ENCODE assay signal across 20 cellular contexts in the genomic region with DNA sequence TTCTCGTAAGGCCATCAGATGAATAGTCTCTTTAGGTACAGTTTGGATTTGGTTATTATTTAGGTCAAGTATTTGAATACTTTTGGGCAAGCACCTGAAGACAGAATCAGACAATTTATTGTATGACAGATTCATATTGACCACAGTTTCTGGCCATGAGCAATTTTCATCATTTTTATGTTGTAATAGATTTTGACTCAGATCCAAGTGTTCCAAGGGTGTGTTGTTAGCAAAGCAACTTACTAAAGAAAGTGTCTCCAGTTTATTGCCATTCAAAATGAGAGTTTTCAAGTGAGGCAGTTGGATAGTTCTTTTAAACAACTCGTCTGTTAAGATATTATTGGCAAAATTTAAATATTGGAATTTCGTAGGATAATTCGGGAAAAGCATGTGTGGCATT. TPM values are rescaled to one million over a fixed set of nuclear protein-coding genes. Genes with fewer than 3 reads are reported as not detected.
DNase-seq lines count a peak whose midpoint lies in the region; ATAC-seq and TF ChIP-seq lines count a peak whose summit lies in the region.
"Had no signal": no experiment of that assay in that cellular context is flagged by ENCODE, and none has a peak within 500 bp of the region (broad histone marks: within the 10 kb centered on the region; RNA-seq: fewer than 3 reads in every experiment).

No MANE protein-coding gene starts in this region.

- no peaks in the 10 kb centered on the region for H3K27me3 ChIP-seq in mammary epithelial cell (ENCODE audit: insufficient read depth, low read length)
- H3K27me3 ChIP-seq: SJCRH30 had no signal

- CTCF ChIA-PET in OCI-LY7 (lab: Charles Lee; ENCODE audit: unreplicated experiment): no interaction called here
- CTCF ChIA-PET in mammary epithelial cell (lab: Charles Lee; ENCODE audit: low non-redundant PET): no interaction called here

- no peak overlapping the region for H3K9ac ChIP-seq in mammary epithelial cell (ENCODE audit: insufficient read depth, low read length)
- H3K9ac ChIP-seq: GM23248 had no signal

- H3K36me3 ChIP-seq in OCI-LY7 (ENCODE audit: insufficient read depth, low read length) (peaks cover 75% of the 10 kb centered on the region), mammary epithelial cell (ENCODE audit: insufficient read depth, low read length) (no peaks in the 10 kb centered on the region)
- H3K36me3 ChIP-seq: HAP-1, SJCRH30 had no signal

- H3K4me1 ChIP-seq in OCI-LY7 (ENCODE audit: insufficient read depth, low read length, poor library complexity, severe bottlenecking): peaks cover 5% of the 10 kb centered on the region
- no peaks in the 10 kb centered on the region for H3K4me1 ChIP-seq in mammary epithelial cell (ENCODE audit: insufficient read depth, low read length)
- H3K4me1 ChIP-seq: HAP-1, SJCRH30 had no signal

- H3K9me3 ChIP-seq in OCI-LY7 (ENCODE audit: low read length) (peaks cover 27% of the 10 kb centered on the region; the same call in 1 of the 2 replicates), mammary epithelial cell (replicated peaks; ENCODE audit: insufficient read depth, low read length) (no peaks in the 10 kb centered on the region)
- H3K9me3 ChIP-seq: HAP-1, SJCRH30 had no signal

- WGBS in mammary epithelial cell (ENCODE audit: low coverage, missing lambda C conversion rate): 58% methylated on average over 4 of the region's 4 CpGs

- intact Hi-C loops in OCI-LY7 (cut with micrococcal nuclease; ENCODE audit: unreplicated experiment): no loop called here
- intact Hi-C loops in mammary epithelial cell (cut with micrococcal nuclease): no loop called here

- DNase-seq in OCI-LY7 (ENCODE audit: low spot score) (no peak), mammary epithelial cell (peak; percentile 75), fibroblast of pulmonary artery (ENCODE audit: low read depth) (peak; percentile 39), COLO668 (lab: John Stamatoyannopoulos, UW; ENCODE audit: unreplicated experiment) (no peak)
- no peak for DNase-seq in activated naive CD4-positive, alpha-beta T cell treated with anti-CD3 and anti-CD28 coated beads, Interleukin-2, amount 50 U/mL, for 16 hours
- DNase-seq in NK-92 treated with Interleukin-12 subunit alpha and Interleukin-12 subunit beta, amount 100 ng/mL, for 24 hours (lab: John Stamatoyannopoulos, UW): no peak
- DNase-seq: AML-193, DMS79 treated with DMSO at 0.1 percent for 48 hours, GM23248, Kasumi-1, MM.1S, NCI-H1092 treated with DMSO at 0.1 percent for 48 hours, NCI-H2107, NCI-H2227 treated with DMSO at 0.1 percent for 48 hours, NCI-H524, NCI-H82, SJCRH30 had no signal

- no peak overlapping the region for H2AFZ ChIP-seq in OCI-LY7 (ENCODE audit: low read length)
- H2AFZ ChIP-seq in mammary epithelial cell (ENCODE audit: low read depth, low read length): no peak overlapping the region
- H2AFZ ChIP-seq: GM23248 had no signal

- H3K9me2 ChIP-seq in OCI-LY7 (ENCODE audit: insufficient read depth, low read length): no peaks in the 10 kb centered on the region

- TSS peak; percentile 21 for BruUV-seq in OCI-LY7 (replicated peaks; lab: Mats Ljungman, UMichigan)
- no TSS peak for BruUV-seq in mammary epithelial cell (replicated peaks; lab: Mats Ljungman, UMichigan)

- no peak for ATAC-seq in GM19324 (IDR thresholded peaks at IDR 0.05; ENCODE audit: low FRiP score, unreplicated experiment)
- ATAC-seq: Panc1 had no signal

- H4K20me1 ChIP-seq in OCI-LY7 (ENCODE audit: insufficient read depth, low read length) (no peaks in the 10 kb centered on the region), mammary epithelial cell (ENCODE audit: insufficient read depth, low read length) (no peaks in the 10 kb centered on the region)

- TF ChIP-seq CTCF in OCI-LY7 (conservative IDR thresholded peaks at IDR 0.05; ENCODE audit: low read length) (no peak), mammary epithelial cell (conservative IDR thresholded peaks at IDR 0.05 in 1 of 2, IDR thresholded peaks at IDR 0.05 in 1 of 2; ENCODE audit: extremely low read depth in 1 of 2, insufficient read depth in 1 of 2, low read depth in 1 of 2, low read length in 2 of 2) (no peak), fibroblast of pulmonary artery (IDR thresholded peaks at IDR 0.05; ENCODE audit: low read length, missing control alignments) (no peak)

- dilution Hi-C loops in mammary epithelial cell (cut with HindIII; ENCODE audit: low sequenced_read_pairs): no loop called here

- in situ Hi-C loops in mammary epithelial cell (cut with MboI; ENCODE audit: low sequenced_read_pairs in 2 of 2): no loop called here

- no peak overlapping the region for H3K27ac ChIP-seq in OCI-LY7 (ENCODE audit: low read depth, low read length, poor library complexity, severe bottlenecking)
- H3K27ac ChIP-seq in mammary epithelial cell (ENCODE audit: insufficient read depth, low read depth, low read length): no peak overlapping the region
- H3K27ac ChIP-seq: GM23248, SJCRH30 had no signal

- H3K4me2 ChIP-seq in OCI-LY7 (ENCODE audit: low read length): no peak overlapping the region
- H3K4me2 ChIP-seq in mammary epithelial cell (ENCODE audit: insufficient read depth, low read depth, low read length): no peak overlapping the region

- H3K79me2 ChIP-seq in OCI-LY7 (ENCODE audit: insufficient read depth, low read depth, low read length) (peaks cover 61% of the 10 kb centered on the region), mammary epithelial cell (ENCODE audit: insufficient read depth, low read length) (no peaks in the 10 kb centered on the region)

- POLR2A ChIA-PET in OCI-LY7 (lab: Charles Lee): interaction anchor here (1.1 kb wide), 2 partner anchors 9 to 12 kb away, joined by 4 read pairs; no protein-coding TSS in a partner anchor

- H3K4me3 ChIP-seq in OCI-LY7 (ENCODE audit: low read depth, low read length, poor library complexity, severe bottlenecking) (no peak overlapping the region), mammary epithelial cell (replicated peaks in 1 of 3; ENCODE audit: insufficient read depth in 1 of 3, low read depth in 2 of 3, low read length in 3 of 3) (no peak overlapping the region), fibroblast of pulmonary artery (replicated peaks; ENCODE audit: low read depth, low read length) (no peak overlapping the region)
- H3K4me3 ChIP-seq: GM23248, HAP-1, SJCRH30 had no signal

RNA-seq across cellular contexts. Expression of a gene that starts 8.6 kb away (rescaled TPM):
- total RNA-seq in OCI-LY7 (2014; rRNA removed; shearing (Covaris generic)): 34.5 and 39.8 TPM in 2 replicates
- 19.5 and 27.4 TPM in 2 replicates for total RNA-seq in OCI-LY7 (2022)
- total RNA-seq in mammary epithelial cell: not detected
- not detected for polyA plus RNA-seq in mammary epithelial cell
- polyA minus RNA-seq in mammary epithelial cell: not detected
- total RNA-seq: GM23248, SJCRH30 had no signal
- polyA plus RNA-seq: GM23248 had no signal

RNA-seq across cellular contexts. Expression of a gene that starts 30.4 kb away (rescaled TPM):
- total RNA-seq in OCI-LY7 (2014; rRNA removed; shearing (Covaris generic)): 3.3 and 3.8 TPM in 2 replicates
- total RNA-seq in OCI-LY7 (2022) (6.0 and 7.4 TPM in 2 replicates), mammary epithelial cell (1 to 10 TPM in 1 of 2 donors, under 1 TPM in 1; 0.49 to 3.7 TPM)
- polyA plus RNA-seq in mammary epithelial cell: 0.40 TPM
- not detected for polyA minus RNA-seq in mammary epithelial cell
- total RNA-seq: GM23248 had no signal

Comparison
In these comparisons a context has a peak if more than half of its experiments do, and no peak if none do; other contexts are left out.
1. DNase-seq: peak in mammary epithelial cell (single experiment) and fibroblast of pulmonary artery (single experiment); none in OCI-LY7 (single experiment), activated naive CD4-positive, alpha-beta T cell treated with anti-CD3 and anti-CD28 coated beads, Interleukin-2, amount 50 U/mL, for 16 hours (single experiment), COLO668 (single experiment) and NK-92 treated with Interleukin-12 subunit alpha and Interleukin-12 subunit beta, amount 100 ng/mL, for 24 hours (single experiment).
2. RNA of a gene that starts 8.6 kb away (total RNA-seq): 19.5 to 39.8 TPM in OCI-LY7; not detected in mammary epithelial cell; every median in the first group is over 10 times any median in the second.